8 cellular contexts compared by ENCODE assay signal in genomic region chr3:172102123-172102882, GRCh38.
A peak's percentile ranks its signal among the peaks of the same experiment; 100 is the strongest.
DNase-seq lines count a peak whose midpoint lies in the region; ATAC-seq and TF ChIP-seq lines count a peak whose summit lies in the region.

No MANE protein-coding gene starts in this region.

- peaks cover 6% of the 10 kb centered on the region for H3K36me3 Mint-ChIP-seq in activated T-helper 17 cell treated with anti-CD3 and anti-CD28 coated beads, Interleukin-2, amount 50 U/mL, for 72 hours (ENCODE audit: low read depth)
- peaks cover 4% of the 10 kb centered on the region for H3K36me3 Mint-ChIP-seq in osteocyte (ENCODE audit: unreplicated experiment)

- ATAC-seq in GM19023 (IDR thresholded peaks at IDR 0.05; ENCODE audit: unreplicated experiment), result peak; percentile 28
- peak; percentile 15 for ATAC-seq in activated T-helper 17 cell treated with anti-CD3 and anti-CD28 coated beads, Interleukin-2, amount 50 U/mL, for 72 hours (replicated peaks)
- ATAC-seq in HG03039 (IDR thresholded peaks at IDR 0.05; ENCODE audit: unreplicated experiment), result no peak
- no peak for ATAC-seq in HG03095 (IDR thresholded peaks at IDR 0.05; ENCODE audit: unreplicated experiment)

- peak overlapping the region; percentile 72 for H3K4me3 Mint-ChIP-seq in activated T-helper 17 cell treated with anti-CD3 and anti-CD28 coated beads, Interleukin-2, amount 50 U/mL, for 72 hours
- no peak overlapping the region for H3K4me3 Mint-ChIP-seq in osteocyte (ENCODE audit: unreplicated experiment)

- no peak for TF ChIP-seq CTCF in osteocyte (IDR thresholded peaks at IDR 0.05)

- peaks cover 44% of the 10 kb centered on the region for H3K4me1 Mint-ChIP-seq in activated T-helper 17 cell treated with anti-CD3 and anti-CD28 coated beads, Interleukin-2, amount 50 U/mL, for 72 hours
- peaks cover 86% of the 10 kb centered on the region for H3K4me1 Mint-ChIP-seq in osteocyte (ENCODE audit: unreplicated experiment)

- H3K9me3 Mint-ChIP-seq in activated T-helper 17 cell treated with anti-CD3 and anti-CD28 coated beads, Interleukin-2, amount 50 U/mL, for 72 hours, result no peaks in the 10 kb centered on the region
- H3K9me3 Mint-ChIP-seq in osteocyte (ENCODE audit: unreplicated experiment), result no peaks in the 10 kb centered on the region

- H3K27ac Mint-ChIP-seq in activated T-helper 17 cell treated with anti-CD3 and anti-CD28 coated beads, Interleukin-2, amount 50 U/mL, for 72 hours, result peak overlapping the region; percentile 43
- peak overlapping the region; percentile 87 for H3K27ac Mint-ChIP-seq in osteocyte (ENCODE audit: unreplicated experiment)

- DNase-seq in KBM-7 (peak; percentile 64), osteocyte (ENCODE audit: extremely low spot score, unreplicated experiment) (no peak), NCI-H2196 treated with DMSO at 0.1 percent for 48 hours (lab: John Stamatoyannopoulos, UW; ENCODE audit: unreplicated experiment) (no peak), NCI-H345 treated with DMSO at 0.1 percent for 48 hours (lab: John Stamatoyannopoulos, UW; ENCODE audit: unreplicated experiment) (no peak)

- in situ Hi-C loops in KBM-7 (cut with MboI; ENCODE audit: low pct_unique_long_range_greater_than_20kb, low sequenced_read_pairs), result no loop called here

- H3K27me3 Mint-ChIP-seq in activated T-helper 17 cell treated with anti-CD3 and anti-CD28 coated beads, Interleukin-2, amount 50 U/mL, for 72 hours, result no peaks in the 10 kb centered on the region
- no peaks in the 10 kb centered on the region for H3K27me3 Mint-ChIP-seq in osteocyte (ENCODE audit: unreplicated experiment)

Comparison
In these comparisons a context has a peak if more than half of its experiments do, and no peak if none do; other contexts are left out.
1. ATAC-seq: peak in GM19023 (single experiment) and activated T-helper 17 cell treated with anti-CD3 and anti-CD28 coated beads, Interleukin-2, amount 50 U/mL, for 72 hours (single experiment); none in HG03039 (single experiment) and HG03095 (single experiment).